Comparison of ENCODE assay signal across 1 cellular context in genomic region chr3:11306815-11307589, GRCh38.
TF ChIP-seq lines count a peak whose summit lies in the region.

No MANE protein-coding gene starts in this region.

TF ChIP-seq in WTC11, 78 proteins besides CTCF, POLR2A, EP300 and RAD21 (continued from another document):
- no peak for TF ChIP-seq ATF3 (CRISPR knock-in tag; conservative IDR thresholded peaks at IDR 0.05)
